In the genomic region with DNA sequence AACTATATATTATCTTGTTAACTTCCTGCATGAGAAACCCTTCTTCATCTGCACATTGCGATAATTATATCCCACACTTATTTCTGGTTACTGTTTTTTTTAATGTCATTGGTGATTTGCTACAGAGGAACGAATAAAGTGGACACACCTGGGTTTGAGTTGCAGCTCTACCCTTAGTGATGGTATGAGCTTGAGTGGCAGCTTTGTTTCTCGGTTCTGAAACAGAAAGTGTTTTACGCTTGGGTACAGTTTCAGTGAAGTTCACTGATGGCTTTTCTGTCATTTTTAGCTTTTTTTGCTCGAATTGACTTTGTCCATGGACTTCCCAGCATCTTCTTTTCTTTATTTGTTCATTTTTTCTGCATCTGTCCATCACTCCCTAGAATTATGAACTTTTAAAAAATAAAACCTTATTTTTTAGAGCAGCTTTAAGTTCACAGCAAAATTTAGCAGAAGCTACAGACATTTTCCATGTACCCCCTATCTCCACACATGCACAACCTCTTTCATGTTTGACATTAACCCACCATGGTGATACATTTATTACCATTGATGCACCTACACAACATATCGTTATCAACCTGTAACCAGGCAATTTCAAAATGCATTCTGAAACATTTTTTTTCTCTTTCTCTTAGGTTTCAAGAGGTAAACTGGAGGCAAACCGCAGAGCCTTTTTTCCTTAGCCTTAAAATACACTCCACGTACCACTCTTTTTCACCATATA, we compare ENCODE assay signal across 13 cellular contexts.
DNase-seq lines count a peak whose midpoint lies in the region; ATAC-seq, FAIRE-seq and TF ChIP-seq lines count a peak whose summit lies in the region.
"Had no signal": no experiment of that assay in that cellular context is flagged by ENCODE, and none has a peak within 500 bp of the region (broad histone marks: within the 10 kb centered on the region; RNA-seq: fewer than 3 reads in every experiment).

No MANE protein-coding gene starts in this region.

- H3K9me3 ChIP-seq in kidney (ENCODE audit: control insufficient read depth in 1 of 2, low read length in 2 of 2): no peaks in the 10 kb centered on the region
- H3K9me3 ChIP-seq: lower lobe of right lung, MG63 had no signal

- H3K36me3 ChIP-seq in kidney (ENCODE audit: control insufficient read depth in 1 of 2, insufficient read depth in 2 of 2, low read length in 2 of 2): no peaks in the 10 kb centered on the region
- H3K36me3 ChIP-seq: lower lobe of right lung, MG63 had no signal

- no peak overlapping the region for H3K9ac ChIP-seq in kidney (ENCODE audit: low read length in 2 of 2)

- ATAC-seq in GM19023 (IDR thresholded peaks at IDR 0.05; ENCODE audit: unreplicated experiment): peak; percentile 88
- peak; percentile 78 for ATAC-seq in GM21723 (IDR thresholded peaks at IDR 0.05; ENCODE audit: unreplicated experiment)
- ATAC-seq in HG03139 (IDR thresholded peaks at IDR 0.05; ENCODE audit: unreplicated experiment): peak; percentile 80
- no peak for ATAC-seq in HG03520 (IDR thresholded peaks at IDR 0.05; ENCODE audit: unreplicated experiment)
- ATAC-seq: lower lobe of right lung had no signal

- peak; percentile 59 for FAIRE-seq in kidney (lab: Jason Lieb, UNC)

- H3K4me3 ChIP-seq in kidney (ENCODE audit: low read length in 2 of 2): no peak overlapping the region
- H3K4me3 ChIP-seq: lower lobe of right lung, MG63 had no signal

- DNase-seq in kidney (no peak), KG1 (lab: John Stamatoyannopoulos, UW) (no peak)
- no peak for DNase-seq in stimulated activated CD8-positive, alpha-beta memory T cell treated with anti-CD3 and anti-CD28 coated beads, Interleukin-4, amount 100 ng/mL, for 48 hours
- DNase-seq: activated CD4-positive, alpha-beta memory T cell treated with anti-CD3 and anti-CD28 coated beads, Interleukin-2, amount 10 ng/mL, durations not matched to agents 7 days and 5 days; activated naive CD4-positive, alpha-beta T cell treated with anti-CD3 and anti-CD28 coated beads for 36 hours; erythroblast; lower lobe of right lung; MG63; NCI-H345 had no signal

- intact Hi-C loops in kidney (cut with DNase I): no loop called here

- TF ChIP-seq CTCF in kidney (IDR thresholded peaks at IDR 0.05; ENCODE audit: borderline replicate concordance, extremely low read depth, insufficient read depth): no peak

- no peaks in the 10 kb centered on the region for H3K4me1 ChIP-seq in kidney (ENCODE audit: control insufficient read depth in 1 of 2, insufficient read depth in 1 of 2, low read depth in 1 of 2, low read length in 2 of 2)
- H3K4me1 ChIP-seq: lower lobe of right lung had no signal

- H3K27ac ChIP-seq in kidney (ENCODE audit: low read depth in 2 of 2, low read length in 2 of 2): no peak overlapping the region
- H3K27ac ChIP-seq: lower lobe of right lung had no signal
